1 cellular context compared by ENCODE assay signal in genomic region chr17:59845595-59846390, GRCh38.
TF ChIP-seq lines count a peak whose summit lies in the region.

No MANE protein-coding gene starts in this region.

TF ChIP-seq in K562, 482 proteins besides CTCF, POLR2A, EP300 and RAD21 (continued from another document and continues in another):
- TF ChIP-seq TFAP4 (CRISPR knock-in tag; IDR thresholded peaks at IDR 0.05; ENCODE audit: borderline replicate concordance) (no peak; the same call in 1 of the 2 replicates), ELK3 (CRISPR knock-in tag; IDR thresholded peaks at IDR 0.05) (no peak), ZBED1 (IDR thresholded peaks at IDR 0.05) (0 out of 2 replicates have a peak, but pooled peaks have one; percentile 40), BRF1 (IDR thresholded peaks at IDR 0.05; ENCODE audit: borderline replicate concordance, extremely low read depth, insufficient read length) (no peak), ZNF589 (CRISPR knock-in tag; IDR thresholded peaks at IDR 0.05; ENCODE audit: low read depth) (no peak), ESRRB (CRISPR knock-in tag; IDR thresholded peaks at IDR 0.05; ENCODE audit: borderline replicate concordance) (no peak), ZNF644 (tag; IDR thresholded peaks at IDR 0.05; ENCODE audit: low read depth) (no peak), RBM14 (IDR thresholded peaks at IDR 0.05; ENCODE audit: borderline replicate concordance, insufficient read depth, low read depth, low read length) (no peak), NFE2L1 (tag; IDR thresholded peaks at IDR 0.05; ENCODE audit: borderline replicate concordance, low read depth) (no peak), MBD2 (IDR thresholded peaks at IDR 0.05; ENCODE audit: borderline replicate concordance, low read depth) (no peak), RB1 (IDR thresholded peaks at IDR 0.05; ENCODE audit: low read depth) (no peak), RNF219 (CRISPR knock-in tag; IDR thresholded peaks at IDR 0.05) (no peak), MYBL2 (IDR thresholded peaks at IDR 0.05; ENCODE audit: low read depth) (no peak), MYBL2 (CRISPR knock-in tag; IDR thresholded peaks at IDR 0.05; ENCODE audit: borderline replicate concordance) (no peak), SMAD4 (CRISPR knock-in tag; conservative IDR thresholded peaks at IDR 0.05) (no peak), RBM25 (IDR thresholded peaks at IDR 0.05; ENCODE audit: low read depth, low read length, severe bottlenecking) (no peak), ZNF75A (CRISPR knock-in tag; IDR thresholded peaks at IDR 0.05) (no peak), ZBTB17 (CRISPR knock-in tag; IDR thresholded peaks at IDR 0.05) (no peak), KDM5B (IDR thresholded peaks at IDR 0.05; ENCODE audit: insufficient replicate concordance, low read depth, low read length) (peak; percentile 18), ZBTB7A (IDR thresholded peaks at IDR 0.05; ENCODE audit: borderline replicate concordance, control insufficient read depth, low read depth, low read length) (no peak), KDM2B (CRISPR knock-in tag; IDR thresholded peaks at IDR 0.05) (no peak), U2AF1 (optimal IDR thresholded peaks at IDR 0.05; ENCODE audit: low read depth, low read length) (no peak), STAT5A (IDR thresholded peaks at IDR 0.05; ENCODE audit: borderline replicate concordance, low read length) (no peak), MLLT1 (IDR thresholded peaks at IDR 0.05) (no peak; a peak in 1 of 4 replicates)
- TF ChIP-seq, protein P1, sequence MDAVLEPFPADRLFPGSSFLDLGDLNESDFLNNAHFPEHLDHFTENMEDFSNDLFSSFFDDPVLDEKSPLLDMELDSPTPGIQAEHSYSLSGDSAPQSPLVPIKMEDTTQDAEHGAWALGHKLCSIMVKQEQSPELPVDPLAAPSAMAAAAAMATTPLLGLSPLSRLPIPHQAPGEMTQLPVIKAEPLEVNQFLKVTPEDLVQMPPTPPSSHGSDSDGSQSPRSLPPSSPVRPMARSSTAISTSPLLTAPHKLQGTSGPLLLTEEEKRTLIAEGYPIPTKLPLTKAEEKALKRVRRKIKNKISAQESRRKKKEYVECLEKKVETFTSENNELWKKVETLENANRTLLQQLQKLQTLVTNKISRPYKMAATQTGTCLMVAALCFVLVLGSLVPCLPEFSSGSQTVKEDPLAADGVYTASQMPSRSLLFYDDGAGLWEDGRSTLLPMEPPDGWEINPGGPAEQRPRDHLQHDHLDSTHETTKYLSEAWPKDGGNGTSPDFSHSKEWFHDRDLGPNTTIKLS (IDR thresholded peaks at IDR 0.05; ENCODE audit: borderline replicate concordance, low read depth): no peak
- TF ChIP-seq, protein P2, sequence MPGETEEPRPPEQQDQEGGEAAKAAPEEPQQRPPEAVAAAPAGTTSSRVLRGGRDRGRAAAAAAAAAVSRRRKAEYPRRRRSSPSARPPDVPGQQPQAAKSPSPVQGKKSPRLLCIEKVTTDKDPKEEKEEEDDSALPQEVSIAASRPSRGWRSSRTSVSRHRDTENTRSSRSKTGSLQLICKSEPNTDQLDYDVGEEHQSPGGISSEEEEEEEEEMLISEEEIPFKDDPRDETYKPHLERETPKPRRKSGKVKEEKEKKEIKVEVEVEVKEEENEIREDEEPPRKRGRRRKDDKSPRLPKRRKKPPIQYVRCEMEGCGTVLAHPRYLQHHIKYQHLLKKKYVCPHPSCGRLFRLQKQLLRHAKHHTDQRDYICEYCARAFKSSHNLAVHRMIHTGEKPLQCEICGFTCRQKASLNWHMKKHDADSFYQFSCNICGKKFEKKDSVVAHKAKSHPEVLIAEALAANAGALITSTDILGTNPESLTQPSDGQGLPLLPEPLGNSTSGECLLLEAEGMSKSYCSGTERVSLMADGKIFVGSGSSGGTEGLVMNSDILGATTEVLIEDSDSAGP (CRISPR knock-in tag; IDR thresholded peaks at IDR 0.05): no peak
- TF ChIP-seq, protein P3, sequence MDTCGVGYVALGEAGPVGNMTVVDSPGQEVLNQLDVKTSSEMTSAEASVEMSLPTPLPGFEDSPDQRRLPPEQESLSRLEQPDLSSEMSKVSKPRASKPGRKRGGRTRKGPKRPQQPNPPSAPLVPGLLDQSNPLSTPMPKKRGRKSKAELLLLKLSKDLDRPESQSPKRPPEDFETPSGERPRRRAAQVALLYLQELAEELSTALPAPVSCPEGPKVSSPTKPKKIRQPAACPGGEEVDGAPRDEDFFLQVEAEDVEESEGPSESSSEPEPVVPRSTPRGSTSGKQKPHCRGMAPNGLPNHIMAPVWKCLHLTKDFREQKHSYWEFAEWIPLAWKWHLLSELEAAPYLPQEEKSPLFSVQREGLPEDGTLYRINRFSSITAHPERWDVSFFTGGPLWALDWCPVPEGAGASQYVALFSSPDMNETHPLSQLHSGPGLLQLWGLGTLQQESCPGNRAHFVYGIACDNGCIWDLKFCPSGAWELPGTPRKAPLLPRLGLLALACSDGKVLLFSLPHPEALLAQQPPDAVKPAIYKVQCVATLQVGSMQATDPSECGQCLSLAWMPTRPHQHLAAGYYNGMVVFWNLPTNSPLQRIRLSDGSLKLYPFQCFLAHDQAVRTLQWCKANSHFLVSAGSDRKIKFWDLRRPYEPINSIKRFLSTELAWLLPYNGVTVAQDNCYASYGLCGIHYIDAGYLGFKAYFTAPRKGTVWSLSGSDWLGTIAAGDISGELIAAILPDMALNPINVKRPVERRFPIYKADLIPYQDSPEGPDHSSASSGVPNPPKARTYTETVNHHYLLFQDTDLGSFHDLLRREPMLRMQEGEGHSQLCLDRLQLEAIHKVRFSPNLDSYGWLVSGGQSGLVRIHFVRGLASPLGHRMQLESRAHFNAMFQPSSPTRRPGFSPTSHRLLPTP (IDR thresholded peaks at IDR 0.05; ENCODE audit: borderline replicate concordance, extremely low read depth, insufficient read length): no peak
- TF ChIP-seq, protein P4, sequence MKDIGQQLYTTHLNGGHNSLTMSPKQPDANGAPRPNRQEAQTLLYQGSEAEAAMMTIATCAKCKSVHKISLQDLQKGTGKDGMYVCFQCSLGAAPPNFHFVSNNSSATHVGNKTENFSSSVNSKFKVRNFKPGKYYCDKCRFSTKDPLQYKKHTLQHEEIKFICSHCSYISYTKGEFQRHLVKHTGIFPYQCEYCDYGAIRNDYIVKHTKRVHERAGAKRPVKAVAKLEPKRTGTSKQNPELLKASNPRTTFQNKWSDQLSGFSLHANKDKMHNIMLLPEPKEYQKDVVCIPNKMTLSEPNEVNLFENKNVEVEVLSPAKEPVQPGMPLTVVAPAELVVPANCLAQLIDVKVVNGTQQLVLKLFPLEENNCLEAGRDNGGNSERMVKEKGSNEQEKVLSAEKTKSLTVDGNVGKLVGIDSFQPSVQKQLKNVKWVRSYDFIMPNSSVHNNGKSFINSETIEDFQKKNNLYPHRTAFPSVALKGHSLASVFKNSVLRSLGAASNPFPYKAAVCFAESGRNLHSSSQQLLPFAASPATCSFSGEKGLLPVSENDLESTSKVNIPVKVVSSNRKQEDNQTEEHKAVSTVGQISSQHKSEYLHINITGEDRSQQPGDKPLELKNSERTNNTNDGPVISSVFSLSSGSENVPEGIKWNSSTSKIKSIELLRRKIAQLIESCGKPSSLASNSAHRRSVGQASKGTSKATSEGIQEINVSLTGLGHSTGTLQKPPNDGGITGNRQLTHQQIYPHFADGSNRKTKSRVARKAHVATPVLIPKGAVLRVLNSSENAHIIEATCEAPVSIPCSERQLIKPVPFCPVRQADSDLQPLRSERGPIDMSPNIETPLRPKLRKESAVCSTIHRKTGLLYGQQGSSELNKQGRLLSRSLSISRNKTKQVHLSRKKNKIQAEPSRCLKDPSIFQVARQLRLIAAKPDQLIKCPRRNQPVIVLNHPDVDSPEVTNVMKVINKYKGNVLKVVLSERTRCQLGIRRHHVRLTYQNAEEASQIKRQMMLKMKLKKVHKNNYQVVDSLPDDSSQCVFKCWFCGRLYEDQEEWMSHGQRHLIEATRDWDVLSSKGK (CRISPR knock-in tag; IDR thresholded peaks at IDR 0.05): no peak; the same call in 1 of the 2 replicates
- TF ChIP-seq, protein P5, sequence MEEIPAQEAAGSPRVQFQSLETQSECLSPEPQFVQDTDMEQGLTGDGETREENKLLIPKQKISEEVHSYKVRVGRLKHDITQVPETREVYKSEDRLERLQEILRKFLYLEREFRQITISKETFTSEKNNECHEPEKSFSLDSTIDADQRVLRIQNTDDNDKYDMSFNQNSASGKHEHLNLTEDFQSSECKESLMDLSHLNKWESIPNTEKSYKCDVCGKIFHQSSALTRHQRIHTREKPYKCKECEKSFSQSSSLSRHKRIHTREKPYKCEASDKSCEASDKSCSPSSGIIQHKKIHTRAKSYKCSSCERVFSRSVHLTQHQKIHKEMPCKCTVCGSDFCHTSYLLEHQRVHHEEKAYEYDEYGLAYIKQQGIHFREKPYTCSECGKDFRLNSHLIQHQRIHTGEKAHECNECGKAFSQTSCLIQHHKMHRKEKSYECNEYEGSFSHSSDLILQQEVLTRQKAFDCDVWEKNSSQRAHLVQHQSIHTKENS (CRISPR knock-in tag; IDR thresholded peaks at IDR 0.05): no peak
- TF ChIP-seq, protein P6, sequence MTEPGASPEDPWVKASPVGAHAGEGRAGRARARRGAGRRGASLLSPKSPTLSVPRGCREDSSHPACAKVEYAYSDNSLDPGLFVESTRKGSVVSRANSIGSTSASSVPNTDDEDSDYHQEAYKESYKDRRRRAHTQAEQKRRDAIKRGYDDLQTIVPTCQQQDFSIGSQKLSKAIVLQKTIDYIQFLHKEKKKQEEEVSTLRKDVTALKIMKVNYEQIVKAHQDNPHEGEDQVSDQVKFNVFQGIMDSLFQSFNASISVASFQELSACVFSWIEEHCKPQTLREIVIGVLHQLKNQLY (CRISPR knock-in tag; conservative IDR thresholded peaks at IDR 0.05): no peak
- TF ChIP-seq, protein P7, sequence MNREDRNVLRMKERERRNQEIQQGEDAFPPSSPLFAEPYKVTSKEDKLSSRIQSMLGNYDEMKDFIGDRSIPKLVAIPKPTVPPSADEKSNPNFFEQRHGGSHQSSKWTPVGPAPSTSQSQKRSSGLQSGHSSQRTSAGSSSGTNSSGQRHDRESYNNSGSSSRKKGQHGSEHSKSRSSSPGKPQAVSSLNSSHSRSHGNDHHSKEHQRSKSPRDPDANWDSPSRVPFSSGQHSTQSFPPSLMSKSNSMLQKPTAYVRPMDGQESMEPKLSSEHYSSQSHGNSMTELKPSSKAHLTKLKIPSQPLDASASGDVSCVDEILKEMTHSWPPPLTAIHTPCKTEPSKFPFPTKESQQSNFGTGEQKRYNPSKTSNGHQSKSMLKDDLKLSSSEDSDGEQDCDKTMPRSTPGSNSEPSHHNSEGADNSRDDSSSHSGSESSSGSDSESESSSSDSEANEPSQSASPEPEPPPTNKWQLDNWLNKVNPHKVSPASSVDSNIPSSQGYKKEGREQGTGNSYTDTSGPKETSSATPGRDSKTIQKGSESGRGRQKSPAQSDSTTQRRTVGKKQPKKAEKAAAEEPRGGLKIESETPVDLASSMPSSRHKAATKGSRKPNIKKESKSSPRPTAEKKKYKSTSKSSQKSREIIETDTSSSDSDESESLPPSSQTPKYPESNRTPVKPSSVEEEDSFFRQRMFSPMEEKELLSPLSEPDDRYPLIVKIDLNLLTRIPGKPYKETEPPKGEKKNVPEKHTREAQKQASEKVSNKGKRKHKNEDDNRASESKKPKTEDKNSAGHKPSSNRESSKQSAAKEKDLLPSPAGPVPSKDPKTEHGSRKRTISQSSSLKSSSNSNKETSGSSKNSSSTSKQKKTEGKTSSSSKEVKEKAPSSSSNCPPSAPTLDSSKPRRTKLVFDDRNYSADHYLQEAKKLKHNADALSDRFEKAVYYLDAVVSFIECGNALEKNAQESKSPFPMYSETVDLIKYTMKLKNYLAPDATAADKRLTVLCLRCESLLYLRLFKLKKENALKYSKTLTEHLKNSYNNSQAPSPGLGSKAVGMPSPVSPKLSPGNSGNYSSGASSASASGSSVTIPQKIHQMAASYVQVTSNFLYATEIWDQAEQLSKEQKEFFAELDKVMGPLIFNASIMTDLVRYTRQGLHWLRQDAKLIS (CRISPR knock-in tag; IDR thresholded peaks at IDR 0.05): no peak
